Comparison of ENCODE assay signal across 8 cellular contexts in the genomic region with DNA sequence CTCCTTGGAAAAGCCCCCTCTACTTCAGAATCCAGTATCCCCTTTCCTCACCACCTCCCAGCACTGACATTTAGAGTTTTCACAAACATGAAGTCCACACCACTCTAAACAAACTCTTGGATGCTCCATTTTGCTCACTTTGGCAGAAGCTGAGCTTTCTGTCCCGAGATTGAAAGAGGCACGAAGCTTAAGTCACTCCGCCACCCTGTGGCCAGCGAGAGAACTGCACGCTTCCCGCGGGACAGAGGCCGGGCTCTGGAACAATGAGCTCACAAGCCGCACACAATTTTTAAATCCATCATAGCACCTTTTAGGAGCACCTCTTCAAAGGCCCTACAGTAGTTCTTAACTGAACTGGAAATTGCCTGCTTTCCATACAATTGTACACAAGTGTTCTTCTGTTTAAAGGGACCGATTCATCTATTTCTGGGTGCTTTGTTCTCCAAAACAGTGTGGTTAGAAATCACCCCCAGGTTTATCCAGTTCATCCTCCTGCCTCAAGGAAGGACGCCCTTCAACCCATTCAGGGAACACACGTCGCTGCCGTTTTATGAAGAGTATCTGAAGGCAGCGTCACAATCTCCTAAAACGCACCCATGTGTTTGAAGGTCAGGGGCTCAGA.
DNase-seq lines count a peak whose midpoint lies in the region; ATAC-seq, FAIRE-seq and TF ChIP-seq lines count a peak whose summit lies in the region.

No MANE protein-coding gene starts in this region.

- DNase-seq in NCI-H69 (lab: John Stamatoyannopoulos, UW) (peak; percentile 75), dermis microvascular lymphatic vessel endothelial cell (ENCODE audit: low read depth in 2 of 2) (peak; percentile 51 to 74), lung microvascular endothelial cell (ENCODE audit: low read depth in 2 of 2) (peak; percentile 80 to 85)
- DNase-seq in activated CD4-positive, alpha-beta T cell treated with anti-CD3 and anti-CD28 coated beads, Interleukin-2, amount 50 U/mL, for 4 hours = peak; percentile 67 to 70
- peak; percentile 23 for DNase-seq in stimulated activated CD8-positive, alpha-beta memory T cell treated with anti-CD3 and anti-CD28 coated beads, Interleukin-12 subunit alpha, Interleukin-12 subunit beta, amount 100 ng/mL, for 24 hours (ENCODE audit: extremely low read depth)

- FAIRE-seq in G401.6 (lab: Jason Lieb, UNC) = peak; percentile 94

- peak; percentile 73 for ATAC-seq in HG03354 (IDR thresholded peaks at IDR 0.05; ENCODE audit: poor library complexity, severe bottlenecking, unreplicated experiment)
- ATAC-seq in GM18505 (IDR thresholded peaks at IDR 0.05; ENCODE audit: unreplicated experiment) = no peak

- TF ChIP-seq POLR2A in GM18505 (IDR thresholded peaks at IDR 0.05; ENCODE audit: borderline replicate concordance, extremely low read depth, insufficient read depth, insufficient read length) = no peak

Comparison
In these comparisons a context has a peak if more than half of its experiments do, and no peak if none do; other contexts are left out.
1. DNase-seq: peak in every context shown above with its lines; median percentile 82 in lung microvascular endothelial cell; 75 in NCI-H69; 68 in activated CD4-positive, alpha-beta T cell treated with anti-CD3 and anti-CD28 coated beads, Interleukin-2, amount 50 U/mL, for 4 hours; 62 in dermis microvascular lymphatic vessel endothelial cell; 23 in stimulated activated CD8-positive, alpha-beta memory T cell treated with anti-CD3 and anti-CD28 coated beads, Interleukin-12 subunit alpha, Interleukin-12 subunit beta, amount 100 ng/mL, for 24 hours.